Comparison of ENCODE assay signal across 9 cellular contexts in the genomic region with DNA sequence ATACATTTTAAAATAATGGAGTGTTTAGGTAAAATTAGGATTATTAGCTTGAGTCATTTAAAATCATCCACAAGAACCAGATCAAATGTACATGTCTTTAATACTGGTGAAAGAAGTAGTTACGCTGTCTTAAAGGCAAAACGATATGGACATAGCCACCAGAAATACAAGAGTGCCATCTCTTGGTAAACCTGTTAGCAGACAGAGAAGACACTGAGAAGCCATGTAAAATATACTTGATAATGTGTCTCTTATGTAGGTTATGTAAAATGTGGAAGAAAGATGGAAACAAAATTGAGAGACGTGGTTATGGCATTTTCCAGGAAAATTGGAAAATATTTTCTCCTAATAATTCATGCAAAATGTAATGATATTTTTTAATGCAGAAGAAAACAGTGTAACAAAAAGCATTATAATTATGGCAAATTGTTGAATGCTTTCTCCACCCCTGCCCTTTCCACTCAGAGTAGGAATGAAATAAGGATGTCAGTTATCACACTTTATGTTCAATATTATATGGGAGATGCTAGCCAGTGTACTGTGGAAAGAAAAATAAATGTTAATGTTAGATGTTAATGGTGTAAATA. TPM values are rescaled to one million over a fixed set of nuclear protein-coding genes. Genes with fewer than 3 reads are reported as not detected.
DNase-seq lines count a peak whose midpoint lies in the region; ATAC-seq and TF ChIP-seq lines count a peak whose summit lies in the region.
"Had no signal": no experiment of that assay in that cellular context is flagged by ENCODE, and none has a peak within 500 bp of the region (broad histone marks: within the 10 kb centered on the region; RNA-seq: fewer than 3 reads in every experiment).

No MANE protein-coding gene starts in this region.

- H3K9me3 ChIP-seq in RWPE2 (ENCODE audit: severe bottlenecking) (no peaks in the 10 kb centered on the region), testis (no peaks in the 10 kb centered on the region)

- H3K36me3 ChIP-seq in RWPE2 (ENCODE audit: low read depth) (no peaks in the 10 kb centered on the region), testis (ENCODE audit: low read depth, missing control alignments) (no peaks in the 10 kb centered on the region)

- in situ Hi-C loops in KBM-7 (cut with MboI; ENCODE audit: low pct_unique_long_range_greater_than_20kb, low sequenced_read_pairs), result no loop called here

- intact Hi-C loops in testis (cut with DNase I; ENCODE audit: low total_unique reads), result no loop called here

- TF ChIP-seq POLR2A in testis (IDR thresholded peaks at IDR 0.05), result no peak

- H3K27me3 ChIP-seq in RWPE2 (ENCODE audit: insufficient read depth, poor library complexity, severe bottlenecking), result no peaks in the 10 kb centered on the region
- H3K27me3 ChIP-seq in testis, result no peaks in the 10 kb centered on the region

- 44 to 64% methylated on average over 3 of the region's 3 CpGs for WGBS in testis, 2 donors

- DNase-seq in DMS53 treated with DMSO at 0.1 percent for 48 hours (lab: John Stamatoyannopoulos, UW; ENCODE audit: unreplicated experiment) (peak; percentile 76), KBM-7 (peak; percentile 59), RWPE2 (ENCODE audit: low spot score) (no peak), fibroblast of the aortic adventitia (ENCODE audit: low read depth) (peak; percentile 80), stromal cell of bone marrow (ENCODE audit: low read depth) (peak; percentile 43), testis (no peak)
- DNase-seq: right cardiac atrium had no signal

- ATAC-seq in RWPE2 (ENCODE audit: low read depth), result peak; percentile 68; the same call in 2 of the 3 replicates
- no peak for ATAC-seq in HG03432 (IDR thresholded peaks at IDR 0.05; ENCODE audit: unreplicated experiment)
- no peak for ATAC-seq in HG03045 (IDR thresholded peaks at IDR 0.05; ENCODE audit: unreplicated experiment)

- no peak overlapping the region for H3K27ac ChIP-seq in RWPE2 (ENCODE audit: poor library complexity, severe bottlenecking)
- H3K27ac ChIP-seq in testis, result no peak overlapping the region

- H3K4me1 ChIP-seq in RWPE2 (ENCODE audit: insufficient read depth, poor library complexity, severe bottlenecking), result no peaks in the 10 kb centered on the region
- H3K4me1 ChIP-seq in testis, result no peaks in the 10 kb centered on the region

- TF ChIP-seq CTCF in RWPE2 (IDR thresholded peaks at IDR 0.05; ENCODE audit: poor library complexity, severe bottlenecking), result peak; percentile 74
- peak; percentile 66 for TF ChIP-seq CTCF in fibroblast of the aortic adventitia (IDR thresholded peaks at IDR 0.05; ENCODE audit: insufficient read depth, low read length)
- TF ChIP-seq CTCF in testis (IDR thresholded peaks at IDR 0.05), result no peak

- H3K4me3 ChIP-seq in RWPE2 (ENCODE audit: severe bottlenecking), result no peak overlapping the region
- no peak overlapping the region for H3K4me3 ChIP-seq in fibroblast of the aortic adventitia (ENCODE audit: low read depth, low read length)
- H3K4me3 ChIP-seq in testis, result no peak overlapping the region

RNA-seq across cellular contexts. Expression of a gene that starts 12.2 kb away (rescaled TPM):
- 0.09 TPM in 1 of 2 replicates, not detected in the other for total RNA-seq in fibroblast of the aortic adventitia (ENCODE audit: low replicate concordance)
- under 1 TPM; 0.31 to 0.50 TPM for total RNA-seq in testis
- 0.17 TPM for polyA plus RNA-seq in testis (ENCODE audit: insufficient read depth, low read depth, low replicate concordance)
- total RNA-seq: right cardiac atrium had no signal
- polyA plus RNA-seq: right cardiac atrium had no signal

RNA-seq across cellular contexts. Expression of a gene that starts 19.9 kb away (rescaled TPM):
- total RNA-seq in fibroblast of the aortic adventitia (ENCODE audit: low replicate concordance) (12.0 and 35.3 TPM in 2 replicates), testis (1 to 10 TPM; 5.3 to 9.1 TPM)
- polyA plus RNA-seq in testis (ENCODE audit: insufficient read depth, low read depth, low replicate concordance), result 3.2 TPM

Comparison
In these comparisons a context has a peak if more than half of its experiments do, and no peak if none do; other contexts are left out.
1. DNase-seq: peak in DMS53 treated with DMSO at 0.1 percent for 48 hours (single experiment), KBM-7 (single experiment), fibroblast of the aortic adventitia (single experiment) and stromal cell of bone marrow (single experiment); none in RWPE2 (single experiment) and testis (single experiment).
2. CTCF ChIP-seq: peak in RWPE2 (single experiment) and fibroblast of the aortic adventitia (single experiment); none in testis (0 of 3).